20 cellular contexts compared by ENCODE assay signal in genomic region chr3:181940703-181941102, GRCh38.
DNase-seq lines count a peak whose midpoint lies in the region; ATAC-seq and TF ChIP-seq lines count a peak whose summit lies in the region.
"Had no signal": no experiment of that assay in that cellular context is flagged by ENCODE, and none has a peak within 500 bp of the region (broad histone marks: within the 10 kb centered on the region; RNA-seq: fewer than 3 reads in every experiment).

No MANE protein-coding gene starts in this region.

- no peaks in the 10 kb centered on the region for H3K36me3 Mint-ChIP-seq in activated CD8-positive, alpha-beta T cell treated with anti-CD3 and anti-CD28 coated beads for 36 hours (ENCODE audit: low read depth)

- H3K36me3 ChIP-seq in HUES6 (ENCODE audit: control insufficient read depth, insufficient read depth, low read length) (no peaks in the 10 kb centered on the region), NT2/D1 (ENCODE audit: insufficient read depth, insufficient read length, low read length) (no peaks in the 10 kb centered on the region), iPS-18a (ENCODE audit: control insufficient read depth, low read depth, low read length) (no peaks in the 10 kb centered on the region)
- H3K36me3 ChIP-seq: BE2C had no signal

- H3K27ac Mint-ChIP-seq in activated CD8-positive, alpha-beta T cell treated with anti-CD3 and anti-CD28 coated beads for 36 hours: no peak overlapping the region
- H3K27ac Mint-ChIP-seq: T-helper 1 cell treated with Interleukin-12 subunit alpha and Interleukin-12 subunit beta and Interleukin-4 antibody, amounts not matched to agents 30 μg/mL and 1 μg/mL, for 36 hours had no signal

- intact Hi-C loops in activated CD8-positive, alpha-beta T cell treated with anti-CD3 and anti-CD28 coated beads for 36 hours (cut with micrococcal nuclease): no loop called here

- no peaks in the 10 kb centered on the region for H3K9me3 Mint-ChIP-seq in activated CD8-positive, alpha-beta T cell treated with anti-CD3 and anti-CD28 coated beads for 36 hours
- H3K9me3 Mint-ChIP-seq: T-helper 1 cell treated with Interleukin-12 subunit alpha and Interleukin-12 subunit beta and Interleukin-4 antibody, amounts not matched to agents 30 μg/mL and 1 μg/mL, for 36 hours had no signal

- no peaks in the 10 kb centered on the region for H3K4me1 Mint-ChIP-seq in activated CD8-positive, alpha-beta T cell treated with anti-CD3 and anti-CD28 coated beads for 36 hours (ENCODE audit: low read depth)

- H3K4me1 ChIP-seq in HUES6 (ENCODE audit: control insufficient read depth, insufficient read depth, low read length) (peaks cover 40% of the 10 kb centered on the region), NT2/D1 (ENCODE audit: insufficient read depth, insufficient read length) (no peaks in the 10 kb centered on the region), iPS-18a (ENCODE audit: control insufficient read depth, low read depth, low read length) (peaks cover 37% of the 10 kb centered on the region)
- H3K4me1 ChIP-seq: A549 had no signal

- DNase-seq in NT2/D1 (ENCODE audit: low read depth, low spot score) (peak; percentile 51), OCI-M2 (lab: John Stamatoyannopoulos, UW; ENCODE audit: unreplicated experiment) (no peak), GM19238 (ENCODE audit: insufficient read length, low spot score) (no peak)
- no peak for DNase-seq in activated CD8-positive, alpha-beta T cell treated with anti-CD3 and anti-CD28 coated beads for 36 hours
- DNase-seq: BE2C, DMS53, GDM1, HCEC 1CT, Kasumi-1, NCI-H1048, NCI-H2029, NCI-H526 treated with DMSO at 0.1 percent for 48 hours, OCI-M1, SHP77 had no signal

- CTCF ChIA-PET in activated CD8-positive, alpha-beta T cell treated with anti-CD3 and anti-CD28 coated beads for 36 hours (lab: Charles Lee): no interaction called here

- POLR2A ChIA-PET in activated CD8-positive, alpha-beta T cell treated with anti-CD3 and anti-CD28 coated beads for 36 hours (lab: Charles Lee): no interaction called here

- H3K27me3 ChIP-seq in HUES6 (ENCODE audit: control insufficient read depth, insufficient read depth, low read length) (no peaks in the 10 kb centered on the region), NT2/D1 (ENCODE audit: insufficient read depth, insufficient read length) (no peaks in the 10 kb centered on the region), iPS-18a (ENCODE audit: control insufficient read depth, insufficient read depth, low read length) (peaks cover 7% of the 10 kb centered on the region)
- H3K27me3 ChIP-seq: BE2C had no signal

- no peak overlapping the region for H3K4me3 Mint-ChIP-seq in activated CD8-positive, alpha-beta T cell treated with anti-CD3 and anti-CD28 coated beads for 36 hours
- H3K4me3 Mint-ChIP-seq: T-helper 1 cell treated with Interleukin-12 subunit alpha and Interleukin-12 subunit beta and Interleukin-4 antibody, amounts not matched to agents 30 μg/mL and 1 μg/mL, for 36 hours had no signal

- 0 out of 2 replicates have a peak, but pooled peaks cover 3% of the 10 kb centered on the region for H3K9me3 ChIP-seq in HUES6 (ENCODE audit: control insufficient read depth, insufficient read depth, low read depth, low read length)
- H3K9me3 ChIP-seq in NT2/D1 (ENCODE audit: insufficient read depth, low read length): 0 out of 2 replicates have a peak, but pooled peaks cover 3% of the 10 kb centered on the region
- H3K9me3 ChIP-seq in iPS-18a (ENCODE audit: control insufficient read depth, low read depth, low read length): no peaks in the 10 kb centered on the region
- H3K9me3 ChIP-seq: A549, BE2C had no signal

- ATAC-seq in GM19395 (IDR thresholded peaks at IDR 0.05; ENCODE audit: unreplicated experiment) (peak; percentile 2), GM19455 (IDR thresholded peaks at IDR 0.05; ENCODE audit: unreplicated experiment) (no peak)
- no peak for ATAC-seq in activated CD8-positive, alpha-beta T cell treated with anti-CD3 and anti-CD28 coated beads for 36 hours
- ATAC-seq: A549 had no signal

- no peak for TF ChIP-seq CTCF in activated CD8-positive, alpha-beta T cell treated with anti-CD3 and anti-CD28 coated beads for 36 hours (IDR thresholded peaks at IDR 0.05)

- H3K9ac ChIP-seq in HUES6 (ENCODE audit: low read length): no peak overlapping the region
- H3K9ac ChIP-seq in NT2/D1 (ENCODE audit: insufficient read length, low read depth): no peak overlapping the region
- no peak overlapping the region for H3K9ac ChIP-seq in iPS-18a (ENCODE audit: low read length)

- H3K27ac ChIP-seq in HUES6 (ENCODE audit: low read depth, low read length) (peak overlapping the region; percentile 58), iPS-18a (ENCODE audit: low read length) (no peak overlapping the region)
- H3K27ac ChIP-seq: A549 had no signal

- H3K4me3 ChIP-seq in HUES6 (ENCODE audit: low read depth, low read length): no peak overlapping the region
- no peak overlapping the region for H3K4me3 ChIP-seq in NT2/D1 (ENCODE audit: insufficient read length, low read depth)
- H3K4me3 ChIP-seq in iPS-18a (ENCODE audit: low read length): peak overlapping the region; percentile 2
- H3K4me3 ChIP-seq: A549 had no signal

- H3K27me3 Mint-ChIP-seq in activated CD8-positive, alpha-beta T cell treated with anti-CD3 and anti-CD28 coated beads for 36 hours: no peaks in the 10 kb centered on the region
